ENCODE assay signal across 1 cellular context in genomic region chr6:113734886-113735481, GRCh38.
TF ChIP-seq lines count a peak whose summit lies in the region.

No MANE protein-coding gene starts in this region.

TF ChIP-seq in GM23338, 12 proteins besides CTCF, POLR2A, EP300 and RAD21 (continued from another document):
- no peak for TF ChIP-seq REST (IDR thresholded peaks at IDR 0.05; ENCODE audit: unreplicated experiment)
